Comparison of ENCODE assay signal across 8 cellular contexts in the genomic region with DNA sequence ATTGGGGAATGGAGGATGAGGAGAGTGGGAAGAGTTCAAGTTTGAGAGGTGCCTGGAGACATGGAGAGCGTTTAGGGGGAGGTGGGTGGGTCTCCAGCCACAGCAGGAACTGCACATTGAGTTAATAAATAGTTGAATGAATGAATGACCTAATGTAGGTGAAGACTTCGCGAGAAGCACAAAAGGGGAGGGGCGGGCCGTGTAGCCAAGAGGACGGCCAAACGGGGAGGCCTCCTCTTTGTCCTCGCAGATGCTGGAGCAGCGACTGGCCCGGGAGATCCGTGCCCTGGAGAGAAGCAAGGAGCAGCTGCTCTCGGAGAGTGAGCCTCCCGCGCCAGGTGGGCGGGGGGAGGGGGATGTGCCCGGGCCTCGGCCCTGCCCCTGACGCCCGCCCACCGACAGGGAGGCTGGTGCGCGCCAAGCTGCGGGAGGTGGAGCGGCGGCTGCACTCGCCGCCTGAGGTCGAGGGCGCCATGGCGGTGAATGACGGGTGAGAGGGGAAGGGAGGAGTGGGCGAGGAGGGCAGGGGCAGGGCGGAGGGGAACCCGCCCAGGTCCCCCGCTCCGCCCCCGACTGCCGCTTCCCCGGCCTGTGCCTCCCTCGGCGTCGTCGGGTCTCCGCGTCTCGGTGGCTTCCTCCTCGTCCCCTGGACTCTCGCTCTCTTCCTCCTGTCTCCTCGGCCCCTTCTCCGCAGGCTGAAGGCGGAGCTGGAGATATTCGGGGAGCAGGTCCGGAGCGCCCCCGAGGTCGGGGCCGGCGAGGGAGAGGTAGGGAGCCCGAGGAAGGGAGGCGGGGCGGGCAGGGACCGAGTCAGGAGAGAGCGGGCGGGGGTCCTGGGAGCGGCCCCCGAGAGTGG. TPM values are rescaled to one million over a fixed set of nuclear protein-coding genes. Genes with fewer than 3 reads are reported as not detected.
DNase-seq lines count a peak whose midpoint lies in the region; ATAC-seq and TF ChIP-seq lines count a peak whose summit lies in the region.

No MANE protein-coding gene starts in this region.

- peaks cover 13% of the 10 kb centered on the region for H3K4me1 Mint-ChIP-seq in activated CD4-positive, alpha-beta T cell treated with anti-CD3 and anti-CD28 coated beads for 36 hours
- H3K4me1 Mint-ChIP-seq in dendritic cell treated with granulocyte-macrophage colony-stimulating factor and Interleukin-4, amounts not matched to agents 40 ng/mL and 50 ng/mL, for 4 days (ENCODE audit: low read depth): peaks cover 35% of the 10 kb centered on the region
- H3K4me1 Mint-ChIP-seq in mesothelial cell of epicardium: peaks cover 7% of the 10 kb centered on the region

- H3K9me3 Mint-ChIP-seq in activated CD4-positive, alpha-beta T cell treated with anti-CD3 and anti-CD28 coated beads for 36 hours (ENCODE audit: low read depth): no peaks in the 10 kb centered on the region
- H3K9me3 Mint-ChIP-seq in dendritic cell treated with granulocyte-macrophage colony-stimulating factor and Interleukin-4, amounts not matched to agents 40 ng/mL and 50 ng/mL, for 4 days: no peaks in the 10 kb centered on the region
- no peaks in the 10 kb centered on the region for H3K9me3 Mint-ChIP-seq in mesothelial cell of epicardium

- H3K27ac Mint-ChIP-seq in activated CD4-positive, alpha-beta T cell treated with anti-CD3 and anti-CD28 coated beads for 36 hours: peak overlapping the region; percentile 57
- H3K27ac Mint-ChIP-seq in dendritic cell treated with granulocyte-macrophage colony-stimulating factor and Interleukin-4, amounts not matched to agents 40 ng/mL and 50 ng/mL, for 4 days: peak overlapping the region; percentile 68
- H3K27ac Mint-ChIP-seq in mesothelial cell of epicardium: no peak overlapping the region

- TF ChIP-seq CTCF in mesothelial cell of epicardium (IDR thresholded peaks at IDR 0.05; ENCODE audit: unreplicated experiment): no peak

- POLR2A ChIA-PET in activated CD4-positive, alpha-beta T cell treated with anti-CD3 and anti-CD28 coated beads for 36 hours (lab: Charles Lee): interaction anchor here (0.6 to 1.2 kb wide), 4 partner anchors 21 to 1557 kb away, joined by 3 to 6 read pairs (median 4); a partner anchor contains a TSS

- no peaks in the 10 kb centered on the region for H3K36me3 Mint-ChIP-seq in activated CD4-positive, alpha-beta T cell treated with anti-CD3 and anti-CD28 coated beads for 36 hours (ENCODE audit: low read depth)
- no peaks in the 10 kb centered on the region for H3K36me3 Mint-ChIP-seq in dendritic cell treated with granulocyte-macrophage colony-stimulating factor and Interleukin-4, amounts not matched to agents 40 ng/mL and 50 ng/mL, for 4 days (ENCODE audit: low read depth)
- peaks cover 2% of the 10 kb centered on the region for H3K36me3 Mint-ChIP-seq in mesothelial cell of epicardium

- peak overlapping the region; percentile 71 for H3K4me3 Mint-ChIP-seq in activated CD4-positive, alpha-beta T cell treated with anti-CD3 and anti-CD28 coated beads for 36 hours
- peak overlapping the region; percentile 77 for H3K4me3 Mint-ChIP-seq in dendritic cell treated with granulocyte-macrophage colony-stimulating factor and Interleukin-4, amounts not matched to agents 40 ng/mL and 50 ng/mL, for 4 days
- peak overlapping the region; percentile 78 for H3K4me3 Mint-ChIP-seq in mesothelial cell of epicardium

- peak; percentile 49 for ATAC-seq in HG03025 (IDR thresholded peaks at IDR 0.05; ENCODE audit: low FRiP score, unreplicated experiment)
- ATAC-seq in activated CD4-positive, alpha-beta T cell treated with anti-CD3 and anti-CD28 coated beads for 36 hours: peak; percentile 85

- CTCF ChIA-PET in activated CD4-positive, alpha-beta T cell treated with anti-CD3 and anti-CD28 coated beads for 36 hours (lab: Charles Lee): no interaction called here

- DNase-seq in SIG-M5 treated with dmso at 0.1 percent for 504 hours (lab: John Stamatoyannopoulos, UW; ENCODE audit: unreplicated experiment) (peak; percentile 11), SIG-M5 (lab: John Stamatoyannopoulos, UW) (no peak), NCI-H2171 treated with DMSO at 0.1 percent for 48 hours (lab: John Stamatoyannopoulos, UW) (peak; percentile 97), mesothelial cell of epicardium (ENCODE audit: low spot score in 2 of 2, unreplicated experiment in 2 of 2) (peak; percentile 40 to 61)
- peak; percentile 88 for DNase-seq in activated CD4-positive, alpha-beta T cell treated with anti-CD3 and anti-CD28 coated beads for 36 hours
- DNase-seq in stimulated activated CD8-positive, alpha-beta memory T cell treated with anti-CD3 and anti-CD28 coated beads, Interleukin-7, amount 100 ng/mL, for 1 hour (ENCODE audit: low read depth in 2 of 2): peak; percentile 34 to 51

- intact Hi-C loops in activated CD4-positive, alpha-beta T cell treated with anti-CD3 and anti-CD28 coated beads for 36 hours (cut with DNase I, micrococcal nuclease): loop anchor here (1.0 to 5.0 kb wide), 5 partner anchors 21 to 1565 kb away; a partner anchor contains a TSS
- intact Hi-C loops in dendritic cell treated with granulocyte-macrophage colony-stimulating factor and Interleukin-4, amounts not matched to agents 40 ng/mL and 50 ng/mL, for 4 days (cut with micrococcal nuclease): loop anchor here (2.0 kb wide), 1 partner anchor 21 kb away; a partner anchor contains a TSS

- H3K27me3 Mint-ChIP-seq in activated CD4-positive, alpha-beta T cell treated with anti-CD3 and anti-CD28 coated beads for 36 hours: no peaks in the 10 kb centered on the region
- peaks cover 18% of the 10 kb centered on the region for H3K27me3 Mint-ChIP-seq in dendritic cell treated with granulocyte-macrophage colony-stimulating factor and Interleukin-4, amounts not matched to agents 40 ng/mL and 50 ng/mL, for 4 days
- no peaks in the 10 kb centered on the region for H3K27me3 Mint-ChIP-seq in mesothelial cell of epicardium (ENCODE audit: low read depth)

RNA-seq across cellular contexts. Expression of a gene that starts 12.9 kb away (rescaled TPM):
- 1 to 10 TPM; 4.3 to 7.1 TPM for total RNA-seq in activated CD4-positive, alpha-beta T cell treated with anti-CD3 and anti-CD28 coated beads for 36 hours
- total RNA-seq in mesothelial cell of epicardium: 20.7 to 25.5 TPM (median 21.3 TPM) in 3 replicates

RNA-seq across cellular contexts. Expression of a gene that starts 21.1 kb away (rescaled TPM):
- total RNA-seq in activated CD4-positive, alpha-beta T cell treated with anti-CD3 and anti-CD28 coated beads for 36 hours: 10 to 100 TPM; 58.0 to 63.4 TPM
- total RNA-seq in mesothelial cell of epicardium: 35.2 to 39.8 TPM (median 36.7 TPM) in 3 replicates
